30 cellular contexts compared by ENCODE assay signal in the genomic region with DNA sequence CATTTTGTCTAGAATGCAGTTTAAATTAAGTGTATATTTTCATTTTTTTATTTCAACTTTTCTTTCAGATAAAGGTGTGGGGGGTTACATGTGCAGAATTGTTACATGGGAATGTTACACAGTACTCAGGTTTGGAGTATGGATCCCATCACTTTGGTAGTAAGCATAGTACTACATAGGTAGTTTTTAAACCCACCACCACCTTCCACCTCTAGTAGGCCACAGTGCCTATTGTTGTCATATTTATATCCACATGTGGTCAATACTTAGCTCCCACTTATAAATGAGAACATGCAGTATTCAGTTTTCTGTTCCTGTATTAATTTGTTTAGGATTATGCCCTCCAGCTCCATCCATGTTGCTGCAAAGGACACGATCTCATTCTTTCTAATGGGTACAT.
"Had no signal": no experiment of that assay in that cellular context is flagged by ENCODE, and none has a peak within 500 bp of the region (broad histone marks: within the 10 kb centered on the region; RNA-seq: fewer than 3 reads in every experiment).

No MANE protein-coding gene starts in this region.

- H3K9ac ChIP-seq: neural progenitor cell, parathyroid adenoma had no signal

- H2AFZ ChIP-seq: neural progenitor cell, parathyroid adenoma had no signal

- H3K4me1 ChIP-seq: left lung, lower lobe of right lung, neural progenitor cell, parathyroid adenoma, psoas muscle, right atrium auricular region, stomach, testis, thyroid gland, transverse colon, upper lobe of left lung had no signal

- H3K27ac ChIP-seq: left lung, lower lobe of right lung, neural progenitor cell, neutrophil, parathyroid adenoma, psoas muscle, right atrium auricular region, skin epidermis, stomach, testis, thyroid gland, transverse colon, upper lobe of left lung had no signal

- H3K27me3 ChIP-seq: left lung, neural progenitor cell, neutrophil, right atrium auricular region, stomach, testis, thyroid gland, transverse colon, upper lobe of left lung had no signal

- H3K9me3 ChIP-seq: neutrophil, testis, thyroid gland had no signal

- ATAC-seq: left colon; left lung; lower lobe of right lung; natural killer cell; psoas muscle; sciatic nerve; stimulated activated naive B cell treated with anti-CD40 and anti-IgM and Interleukin-4, amounts not matched to agents 10 μg/mL and 1 μg/mL and 100 μg/mL, for 72 hours; stimulated activated naive CD8-positive, alpha-beta T cell treated with anti-CD3 and anti-CD28 coated beads, Interleukin-15, Interleukin-2, amounts not matched to agents 100 U/mL and 50 U/mL, for 24 hours had no signal

- H3K79me2 ChIP-seq: parathyroid adenoma had no signal

- H3K4me2 ChIP-seq: neural progenitor cell had no signal

- DNase-seq: hypothalamus; immature natural killer cell; kidney; left colon; left lung; lower lobe of right lung; mammary epithelial cell; mesenchymal stem cell; naive B cell; natural killer cell; nephron progenitor cell; occipital lobe; psoas muscle; stimulated activated CD4-positive, alpha-beta T cell treated with anti-CD3 and anti-CD28 coated beads, Interleukin-12 subunit alpha, Interleukin-12 subunit beta, amount 100 ng/mL, for 4 hours; stimulated activated CD4-positive, alpha-beta T cell treated with anti-CD3 and anti-CD28 coated beads, Interleukin-15, amount 100 ng/mL, for 24 hours; stimulated activated CD4-positive, alpha-beta T cell treated with anti-CD3 and anti-CD28 coated beads, Interleukin-2, amount 100 ng/mL, for 24 hours; stimulated activated CD4-positive, alpha-beta T cell treated with anti-CD3 and anti-CD28 coated beads, Interleukin-4, amount 100 ng/mL, for 1 hour; stimulated activated naive B cell treated with anti-CD40 and anti-IgM and Interleukin-4, amounts not matched to agents 10 μg/mL and 1 μg/mL and 100 μg/mL, for 72 hours; stimulated activated naive CD8-positive, alpha-beta T cell treated with anti-CD3 and anti-CD28 coated beads, Interleukin-15, Interleukin-2, amounts not matched to agents 100 U/mL and 50 U/mL, for 24 hours; stomach; testis; thyroid gland; transverse colon; upper lobe of left lung had no signal

- H3K4me3 ChIP-seq: left lung, lower lobe of right lung, neural progenitor cell, psoas muscle, right atrium auricular region, skin epidermis, stomach, testis, thyroid gland, transverse colon, upper lobe of left lung had no signal

- H3K36me3 ChIP-seq: left lung, lower lobe of right lung, neutrophil, right atrium auricular region, thyroid gland, transverse colon, upper lobe of left lung had no signal
